Comparison of ENCODE assay signal across 20 cellular contexts in the genomic region with DNA sequence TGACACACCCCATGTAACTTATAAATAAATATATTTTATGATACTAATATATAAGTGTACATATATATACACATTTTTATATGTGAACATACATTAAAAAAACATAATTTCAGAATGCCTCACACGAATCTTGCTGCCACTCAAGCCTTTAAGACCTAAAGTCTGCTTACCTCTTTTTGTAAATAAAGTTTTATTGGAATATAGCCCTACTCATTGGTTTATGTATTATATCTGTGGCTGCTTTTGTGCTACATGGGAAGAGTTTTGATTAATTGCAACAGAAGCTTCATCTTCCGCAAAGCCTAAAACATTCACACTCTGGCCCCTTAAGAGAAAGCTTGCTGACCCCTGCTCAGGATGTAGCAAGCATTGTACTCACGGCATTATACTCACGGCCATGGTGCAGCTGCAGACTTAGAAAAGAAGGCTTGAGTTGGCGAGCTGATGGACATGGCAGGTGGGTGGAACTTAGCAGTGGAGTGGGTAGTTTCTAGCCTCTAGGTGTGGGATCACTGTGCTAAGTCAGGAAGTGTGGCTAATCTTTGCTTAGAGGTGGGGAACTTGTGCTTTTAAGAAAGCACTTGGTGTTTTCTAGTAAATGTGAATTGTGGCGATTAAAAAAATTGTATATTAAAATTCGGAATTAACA.
A peak's percentile ranks its signal among the peaks of the same experiment; 100 is the strongest.
DNase-seq lines count a peak whose midpoint lies in the region; ATAC-seq lines count a peak whose summit lies in the region.
"Had no signal": no experiment of that assay in that cellular context is flagged by ENCODE, and none has a peak within 500 bp of the region (broad histone marks: within the 10 kb centered on the region; RNA-seq: fewer than 3 reads in every experiment).

No MANE protein-coding gene starts in this region.

- no peak overlapping the region for H2BK12ac ChIP-seq in trophoblast cell (ENCODE audit: low read length)

- H3K36me3 ChIP-seq in trophoblast cell (ENCODE audit: control insufficient read depth in 1 of 2, insufficient read depth in 2 of 2, low read length in 2 of 2) = peaks cover 0 to 2% of the 10 kb centered on the region in 2 experiments

- peaks cover 3% of the 10 kb centered on the region for H3K36me3 Mint-ChIP-seq in T-helper 17 cell (ENCODE audit: low read depth)
- no peaks in the 10 kb centered on the region for H3K36me3 Mint-ChIP-seq in effector memory CD8-positive, alpha-beta T cell (ENCODE audit: insufficient read depth)

- no peak overlapping the region for H3K23ac ChIP-seq in trophoblast cell (ENCODE audit: low read length)

- H3K79me1 ChIP-seq in trophoblast cell (ENCODE audit: low read length) = no peaks in the 10 kb centered on the region

- no peak overlapping the region for H3K4me3 ChIP-seq in trophoblast cell (ENCODE audit: low read depth, low read length)
- H3K4me3 ChIP-seq: heart right ventricle, lung, spleen, testis had no signal

- H3K27me3 Mint-ChIP-seq in T-helper 17 cell = no peaks in the 10 kb centered on the region
- H3K27me3 Mint-ChIP-seq in effector memory CD8-positive, alpha-beta T cell = no peaks in the 10 kb centered on the region

- H3K4me2 ChIP-seq in trophoblast cell (ENCODE audit: low read length) = no peak overlapping the region

- DNase-seq in NCI-H2227 (lab: John Stamatoyannopoulos, UW; ENCODE audit: unreplicated experiment) (peak; percentile 12), NCI-H2227 treated with DMSO at 0.1 percent for 48 hours (lab: John Stamatoyannopoulos, UW) (no peak), T-helper 17 cell (no peak), trophoblast cell (no peak)
- no peak for DNase-seq in effector memory CD8-positive, alpha-beta T cell
- DNase-seq: 8988T; activated CD4-positive, alpha-beta T cell treated with anti-CD3 and anti-CD28 coated beads, Interleukin-2, amount 50 U/mL, for 4 hours; amygdala; heart right ventricle; NCI-H187; NCI-H446 treated with DMSO at 0.1 percent for 48 hours; RPMI8226; spleen; stimulated activated CD8-positive, alpha-beta memory T cell treated with anti-CD3 and anti-CD28 coated beads, Interleukin-4, amount 100 ng/mL, for 48 hours; SW 1271; testis had no signal

- H4K8ac ChIP-seq in trophoblast cell (ENCODE audit: low read depth, low read length) = no peak overlapping the region

- no peak overlapping the region for H3K18ac ChIP-seq in trophoblast cell (ENCODE audit: low read length)

- no peaks in the 10 kb centered on the region for H3K27me3 ChIP-seq in trophoblast cell (ENCODE audit: insufficient read depth, low read length)
- H3K27me3 ChIP-seq: heart right ventricle, spleen, testis had no signal

- peaks cover 59% of the 10 kb centered on the region for H3K4me1 Mint-ChIP-seq in T-helper 17 cell
- H3K4me1 Mint-ChIP-seq in effector memory CD8-positive, alpha-beta T cell (ENCODE audit: low read depth in 2 of 2) = peaks cover 56 to 83% of the 10 kb centered on the region in 2 donors

- H3K9me3 Mint-ChIP-seq in effector memory CD8-positive, alpha-beta T cell = no peaks in the 10 kb centered on the region

- H3K9me3 ChIP-seq in T-helper 17 cell (ENCODE audit: control insufficient read depth, low read length, poor library complexity, severe bottlenecking) = no peaks in the 10 kb centered on the region
- H3K9me3 ChIP-seq in trophoblast cell (ENCODE audit: insufficient read depth, low read depth, low read length) = no peaks in the 10 kb centered on the region
- H3K9me3 ChIP-seq: heart right ventricle, spleen, testis had no signal

- H3K14ac ChIP-seq in trophoblast cell (ENCODE audit: low read length) = no peak overlapping the region

- H4K91ac ChIP-seq in trophoblast cell (ENCODE audit: low read depth, low read length) = no peak overlapping the region

- H3K9ac ChIP-seq in trophoblast cell (ENCODE audit: low read length) = no peak overlapping the region

- no peak overlapping the region for H2AK5ac ChIP-seq in trophoblast cell (ENCODE audit: low read length)

- peak overlapping the region; percentile 71 for H3K4ac ChIP-seq in trophoblast cell (ENCODE audit: low read depth, low read length)

- H2BK5ac ChIP-seq in trophoblast cell (ENCODE audit: low read depth, low read length, poor library complexity) = no peak overlapping the region

- no peak overlapping the region for H4K12ac ChIP-seq in trophoblast cell (ENCODE audit: low read depth, low read length)

- no peak overlapping the region for H2BK120ac ChIP-seq in trophoblast cell (ENCODE audit: insufficient read depth, low read length, poor library complexity)

- peaks cover 14% of the 10 kb centered on the region for H3K79me2 ChIP-seq in trophoblast cell (ENCODE audit: control insufficient read depth, insufficient read depth, low read length, poor library complexity)

- ATAC-seq in T-helper 17 cell (no peak), HG03571 (IDR thresholded peaks at IDR 0.05; ENCODE audit: unreplicated experiment) (no peak), HG03159 (IDR thresholded peaks at IDR 0.05; ENCODE audit: unreplicated experiment) (no peak), HG02884 (IDR thresholded peaks at IDR 0.05; ENCODE audit: unreplicated experiment) (no peak)
- peak; percentile 47 for ATAC-seq in effector memory CD8-positive, alpha-beta T cell (replicated peaks)

- peaks cover 8 to 18% of the 10 kb centered on the region in 2 experiments for H3K4me1 ChIP-seq in trophoblast cell (ENCODE audit: control insufficient read depth in 1 of 2, insufficient read depth in 2 of 2, low read length in 2 of 2)

- no peak overlapping the region for H3K4me3 Mint-ChIP-seq in T-helper 17 cell
- H3K4me3 Mint-ChIP-seq in effector memory CD8-positive, alpha-beta T cell = peak overlapping the region in 1 of 2 donors; percentile 47

- peak overlapping the region; percentile 16 for H3K27ac Mint-ChIP-seq in T-helper 17 cell
- H3K27ac Mint-ChIP-seq in effector memory CD8-positive, alpha-beta T cell = peak overlapping the region in 1 of 2 donors; percentile 7

- H2AFZ ChIP-seq in trophoblast cell (ENCODE audit: insufficient read depth, low read length, poor library complexity) = no peak overlapping the region

- WGBS in trophoblast cell (ENCODE audit: extremely low coverage, insufficient coverage, insufficient read length) = 100% methylated on average over 2 of the region's 7 CpGs

- H3K27ac ChIP-seq in trophoblast cell (ENCODE audit: low read depth, low read length) = no peak overlapping the region
- H3K27ac ChIP-seq: testis had no signal
